8 cellular contexts compared by ENCODE assay signal in the genomic region with DNA sequence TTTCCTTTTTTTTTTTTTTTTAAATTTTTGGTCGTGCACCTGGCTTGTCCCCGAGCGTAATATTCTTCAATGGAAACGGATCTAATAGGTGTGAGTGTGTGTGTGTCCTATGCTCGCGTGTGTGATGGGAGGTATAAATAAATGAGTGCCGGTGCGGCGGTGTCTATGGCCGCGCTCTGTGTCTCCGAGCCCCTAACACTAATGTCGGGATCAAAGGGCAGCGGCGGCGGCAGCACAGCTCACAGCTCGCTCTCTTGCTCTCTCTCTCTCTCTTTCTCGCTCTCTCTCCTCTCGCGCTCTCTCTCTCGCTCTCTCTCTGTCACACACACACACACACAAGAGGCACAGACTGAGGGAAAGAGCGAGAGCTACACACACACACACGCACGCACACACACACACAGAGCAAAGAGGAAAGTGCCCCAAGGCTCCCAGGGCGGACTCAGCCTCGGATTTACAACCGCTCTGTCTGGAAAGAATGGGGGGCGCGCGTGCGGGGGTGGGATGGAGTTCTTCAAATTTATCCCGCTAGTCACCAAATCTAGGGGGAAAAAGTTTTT. TPM values are rescaled to one million over a fixed set of nuclear protein-coding genes. Genes with fewer than 3 reads are reported as not detected.
DNase-seq lines count a peak whose midpoint lies in the region; ATAC-seq, FAIRE-seq and TF ChIP-seq lines count a peak whose summit lies in the region.

A gene with protein sequence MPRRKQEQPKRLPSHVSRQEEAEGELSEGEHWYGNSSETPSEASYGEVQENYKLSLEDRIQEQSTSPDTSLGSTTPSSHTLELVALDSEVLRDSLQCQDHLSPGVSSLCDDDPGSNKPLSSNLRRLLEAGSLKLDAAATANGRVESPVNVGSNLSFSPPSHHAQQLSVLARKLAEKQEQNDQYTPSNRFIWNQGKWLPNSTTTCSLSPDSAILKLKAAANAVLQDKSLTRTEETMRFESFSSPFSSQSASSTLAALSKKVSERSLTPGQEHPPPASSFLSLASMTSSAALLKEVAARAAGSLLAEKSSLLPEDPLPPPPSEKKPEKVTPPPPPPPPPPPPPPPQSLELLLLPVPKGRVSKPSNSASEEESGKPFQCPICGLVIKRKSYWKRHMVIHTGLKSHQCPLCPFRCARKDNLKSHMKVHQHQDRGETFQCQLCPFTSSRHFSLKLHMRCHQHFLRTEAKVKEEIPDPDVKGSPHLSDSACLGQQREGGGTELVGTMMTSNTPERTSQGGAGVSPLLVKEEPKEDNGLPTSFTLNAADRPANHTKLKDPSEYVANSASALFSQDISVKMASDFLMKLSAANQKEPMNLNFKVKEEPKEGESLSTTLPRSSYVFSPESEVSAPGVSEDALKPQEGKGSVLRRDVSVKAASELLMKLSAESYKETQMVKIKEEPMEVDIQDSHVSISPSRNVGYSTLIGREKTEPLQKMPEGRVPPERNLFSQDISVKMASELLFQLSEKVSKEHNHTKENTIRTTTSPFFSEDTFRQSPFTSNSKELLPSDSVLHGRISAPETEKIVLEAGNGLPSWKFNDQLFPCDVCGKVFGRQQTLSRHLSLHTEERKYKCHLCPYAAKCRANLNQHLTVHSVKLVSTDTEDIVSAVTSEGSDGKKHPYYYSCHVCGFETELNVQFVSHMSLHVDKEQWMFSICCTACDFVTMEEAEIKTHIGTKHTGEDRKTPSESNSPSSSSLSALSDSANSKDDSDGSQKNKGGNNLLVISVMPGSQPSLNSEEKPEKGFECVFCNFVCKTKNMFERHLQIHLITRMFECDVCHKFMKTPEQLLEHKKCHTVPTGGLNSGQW (minus strand): TSS at position 206 of the 560 bp plus-strand sequence. CDS start 416 bp downstream, outside the sequence.

- peak; percentile 40 for TF ChIP-seq RAD21 in neural cell (conservative IDR thresholded peaks at IDR 0.05)

- H3F3A ChIP-seq in neural cell (ENCODE audit: insufficient read depth, low read length, poor library complexity, severe bottlenecking): no peaks in the 10 kb centered on the region

- peaks cover 29% of the 10 kb centered on the region for H3K79me2 ChIP-seq in neural cell (replicated peaks; ENCODE audit: insufficient read depth, low read length)

- peak within 1 kb of the TSS; percentile 93 for H3K9ac ChIP-seq in neural cell (ENCODE audit: low read length)

- no peaks in the 10 kb centered on the region for H3K36me3 ChIP-seq in neural cell (ENCODE audit: insufficient read depth, low read length)

- no peaks in the 10 kb centered on the region for H3K27me3 ChIP-seq in neural cell (ENCODE audit: insufficient read depth, low read depth, low read length)

- no peaks in the 10 kb centered on the region for H3K9me3 ChIP-seq in neural cell (ENCODE audit: low read length)

- no peak for FAIRE-seq in RCC 7860 (lab: Jason Lieb, UNC)

- TF ChIP-seq CTCF in AG10803 (conservative IDR thresholded peaks at IDR 0.05; ENCODE audit: low read length): no peak
- TF ChIP-seq CTCF in foreskin fibroblast (IDR thresholded peaks at IDR 0.05; ENCODE audit: low read depth, low read length): no peak
- TF ChIP-seq CTCF in neural cell (IDR thresholded peaks at IDR 0.05; ENCODE audit: poor library complexity, severe bottlenecking): peak; percentile 20

- peak within 1 kb of the TSS; percentile 79 for H3K4me3 ChIP-seq in AG10803 (ENCODE audit: low read length)
- peak within 1 kb of the TSS; percentile 60 to 92 for H3K4me3 ChIP-seq in foreskin fibroblast (ENCODE audit: low read depth in 1 of 2, low read length in 2 of 2)
- peak within 1 kb of the TSS; percentile 86 for H3K4me3 ChIP-seq in neural cell (ENCODE audit: low read length)

- H2AFZ ChIP-seq in neural cell (ENCODE audit: low read depth, low read length): peak within 1 kb of the TSS; percentile 74

- DNase-seq in AG10803 (ENCODE audit: low read depth) (peak; percentile 86), RCC 7860 (ENCODE audit: low spot score) (peak; percentile 53), foreskin fibroblast (peak; percentile 77 to 85), stromal cell of bone marrow (ENCODE audit: low read depth) (peak; percentile 48)
- DNase-seq in activated effector memory CD4-positive, alpha-beta T cell treated with anti-CD3 and anti-CD28 coated beads, Interleukin-2, amount 50 U/mL, for 16 hours: peak; percentile 85

- peak within 1 kb of the TSS; percentile 31 for H3K4me2 ChIP-seq in neural cell (ENCODE audit: low read length)

- peak; percentile 18 for ATAC-seq in GM19025 (IDR thresholded peaks at IDR 0.05; ENCODE audit: low read depth, unreplicated experiment)
- peak; percentile 22 for ATAC-seq in HG03469 (IDR thresholded peaks at IDR 0.05; ENCODE audit: unreplicated experiment)

- no peaks in the 10 kb centered on the region for H3K9me2 ChIP-seq in neural cell (ENCODE audit: insufficient read depth, low read length)

- peaks cover 8% of the 10 kb centered on the region for H4K20me1 ChIP-seq in neural cell (ENCODE audit: insufficient read depth)

- peak; percentile 63 for TF ChIP-seq EP300 in neural cell (conservative IDR thresholded peaks at IDR 0.05; ENCODE audit: poor library complexity, severe bottlenecking)

- H3K27ac ChIP-seq in neural cell (ENCODE audit: low read length): peak within 1 kb of the TSS; percentile 95

TF ChIP-seq in neural cell, 6 proteins besides CTCF, POLR2A, EP300 and RAD21:
- TF ChIP-seq, protein P1, sequence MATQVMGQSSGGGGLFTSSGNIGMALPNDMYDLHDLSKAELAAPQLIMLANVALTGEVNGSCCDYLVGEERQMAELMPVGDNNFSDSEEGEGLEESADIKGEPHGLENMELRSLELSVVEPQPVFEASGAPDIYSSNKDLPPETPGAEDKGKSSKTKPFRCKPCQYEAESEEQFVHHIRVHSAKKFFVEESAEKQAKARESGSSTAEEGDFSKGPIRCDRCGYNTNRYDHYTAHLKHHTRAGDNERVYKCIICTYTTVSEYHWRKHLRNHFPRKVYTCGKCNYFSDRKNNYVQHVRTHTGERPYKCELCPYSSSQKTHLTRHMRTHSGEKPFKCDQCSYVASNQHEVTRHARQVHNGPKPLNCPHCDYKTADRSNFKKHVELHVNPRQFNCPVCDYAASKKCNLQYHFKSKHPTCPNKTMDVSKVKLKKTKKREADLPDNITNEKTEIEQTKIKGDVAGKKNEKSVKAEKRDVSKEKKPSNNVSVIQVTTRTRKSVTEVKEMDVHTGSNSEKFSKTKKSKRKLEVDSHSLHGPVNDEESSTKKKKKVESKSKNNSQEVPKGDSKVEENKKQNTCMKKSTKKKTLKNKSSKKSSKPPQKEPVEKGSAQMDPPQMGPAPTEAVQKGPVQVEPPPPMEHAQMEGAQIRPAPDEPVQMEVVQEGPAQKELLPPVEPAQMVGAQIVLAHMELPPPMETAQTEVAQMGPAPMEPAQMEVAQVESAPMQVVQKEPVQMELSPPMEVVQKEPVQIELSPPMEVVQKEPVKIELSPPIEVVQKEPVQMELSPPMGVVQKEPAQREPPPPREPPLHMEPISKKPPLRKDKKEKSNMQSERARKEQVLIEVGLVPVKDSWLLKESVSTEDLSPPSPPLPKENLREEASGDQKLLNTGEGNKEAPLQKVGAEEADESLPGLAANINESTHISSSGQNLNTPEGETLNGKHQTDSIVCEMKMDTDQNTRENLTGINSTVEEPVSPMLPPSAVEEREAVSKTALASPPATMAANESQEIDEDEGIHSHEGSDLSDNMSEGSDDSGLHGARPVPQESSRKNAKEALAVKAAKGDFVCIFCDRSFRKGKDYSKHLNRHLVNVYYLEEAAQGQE (IDR thresholded peaks at IDR 0.05; ENCODE audit: borderline replicate concordance): peak; percentile 66
- TF ChIP-seq MXI1 (conservative IDR thresholded peaks at IDR 0.05; ENCODE audit: poor library complexity, severe bottlenecking): peak; percentile 39
- TF ChIP-seq POLR2AphosphoS5 (IDR thresholded peaks at IDR 0.05): peak; percentile 88
- TF ChIP-seq EZH2 (IDR thresholded peaks at IDR 0.05; ENCODE audit: borderline replicate concordance, insufficient read depth, low read length, poor library complexity, severe bottlenecking): no peak
- peak; percentile 25 for TF ChIP-seq SMC3 (conservative IDR thresholded peaks at IDR 0.05; ENCODE audit: poor library complexity)
- peak; percentile 80 for TF ChIP-seq TAF1 (IDR thresholded peaks at IDR 0.05; ENCODE audit: low read depth)
TF ChIP-seq in neural cell: peak in this region for 5.

RNA-seq across cellular contexts. Expression of the gene that starts here (rescaled TPM):
- polyA plus RNA-seq in neural cell: 11.2 and 12.1 TPM in 2 replicates
- polyA minus RNA-seq in neural cell: 39.9 and 43.5 TPM in 2 replicates

Comparison
In these comparisons a context has a peak if more than half of its experiments do, and no peak if none do; other contexts are left out.
1. Peak in every context shown above with its lines: DNase-seq, ATAC-seq, H3K4me3 ChIP-seq and H3K27ac ChIP-seq.